In genomic region chr10:102396751-102397151, GRCh38 we compare ENCODE assay signal across 9 cellular contexts. TPM values are rescaled to one million over a fixed set of nuclear protein-coding genes. Genes with fewer than 3 reads are reported as not detected.
A peak's percentile ranks its signal among the peaks of the same experiment; 100 is the strongest.
DNase-seq lines count a peak whose midpoint lies in the region; ATAC-seq and TF ChIP-seq lines count a peak whose summit lies in the region.
"Had no signal": no experiment of that assay in that cellular context is flagged by ENCODE, and none has a peak within 500 bp of the region (broad histone marks: within the 10 kb centered on the region; RNA-seq: fewer than 3 reads in every experiment).

No MANE protein-coding gene starts in this region.

- H3K27ac Mint-ChIP-seq in activated naive CD8-positive, alpha-beta T cell: peak overlapping the region; percentile 97
- H3K27ac Mint-ChIP-seq in mesothelial cell of epicardium: peak overlapping the region; percentile 99

- peaks cover 54% of the 10 kb centered on the region for H3K4me1 ChIP-seq in left ventricle myocardium inferior
- H3K4me1 ChIP-seq in vagina: peaks cover 51% of the 10 kb centered on the region
- peaks cover 9% of the 10 kb centered on the region; the same call in 1 of the 2 replicates for H3K4me1 ChIP-seq in SJCRH30

- TF ChIP-seq CTCF in left ventricle myocardium inferior (IDR thresholded peaks at IDR 0.05; ENCODE audit: borderline replicate concordance) (no peak), mesothelial cell of epicardium (IDR thresholded peaks at IDR 0.05; ENCODE audit: unreplicated experiment) (no peak), vagina (IDR thresholded peaks at IDR 0.05) (no peak)

- ATAC-seq in Right ventricle myocardium inferior (no peak), GM18498 (IDR thresholded peaks at IDR 0.05; ENCODE audit: unreplicated experiment) (no peak)

- peaks cover 2% of the 10 kb centered on the region for H3K36me3 Mint-ChIP-seq in activated naive CD8-positive, alpha-beta T cell
- H3K36me3 Mint-ChIP-seq in mesothelial cell of epicardium: peaks cover 1% of the 10 kb centered on the region

- intact Hi-C loops in left ventricle myocardium inferior (cut with micrococcal nuclease): loop anchor here (10.0 kb wide), 2 partner anchors 78 to 188 kb away; no protein-coding TSS in a partner anchor
- intact Hi-C loops in Right ventricle myocardium inferior (cut with DNase I): loop anchor here (5.0 kb wide), 1 partner anchor 106 kb away; the partner anchor contains the start of genes ACTR1A and SUFU
- intact Hi-C loops in vagina (cut with DNase I): loop anchor here (5.0 to 10.0 kb wide), 2 partner anchors 86 to 188 kb away; no protein-coding TSS in a partner anchor

- peak overlapping the region; percentile 72 for H3K4me3 ChIP-seq in left ventricle myocardium inferior
- peak overlapping the region in 1 of 2 donors; percentile 90 for H3K4me3 ChIP-seq in vagina
- H3K4me3 ChIP-seq in SJCRH30: no peak overlapping the region

- H3K27me3 Mint-ChIP-seq in activated naive CD8-positive, alpha-beta T cell: no peaks in the 10 kb centered on the region
- H3K27me3 Mint-ChIP-seq in mesothelial cell of epicardium (ENCODE audit: low read depth): no peaks in the 10 kb centered on the region

- DNase-seq in left ventricle myocardium inferior (no peak), Right ventricle myocardium inferior (ENCODE audit: missing footprints) (no peak), mesothelial cell of epicardium (ENCODE audit: low spot score in 2 of 2, unreplicated experiment in 2 of 2) (no peak), vagina (ENCODE audit: extremely low spot score in 2 of 2) (no peak), KG1 (lab: John Stamatoyannopoulos, UW) (no peak), SJCRH30 (no peak)

- H3K4me1 Mint-ChIP-seq in activated naive CD8-positive, alpha-beta T cell (ENCODE audit: low read depth): peaks cover 39% of the 10 kb centered on the region
- H3K4me1 Mint-ChIP-seq in mesothelial cell of epicardium: peaks cover 25% of the 10 kb centered on the region

- H3K36me3 ChIP-seq in left ventricle myocardium inferior: peaks cover 23% of the 10 kb centered on the region
- peaks cover 0 to 4% of the 10 kb centered on the region in 2 donors for H3K36me3 ChIP-seq in vagina
- H3K36me3 ChIP-seq in SJCRH30: no peaks in the 10 kb centered on the region

- peak overlapping the region; percentile 92 for H3K4me3 Mint-ChIP-seq in activated naive CD8-positive, alpha-beta T cell
- peak overlapping the region; percentile 75 for H3K4me3 Mint-ChIP-seq in mesothelial cell of epicardium

- H3K9me3 ChIP-seq in left ventricle myocardium inferior (replicated peaks): no peaks in the 10 kb centered on the region
- H3K9me3 ChIP-seq in vagina: no peaks in the 10 kb centered on the region
- H3K9me3 ChIP-seq in SJCRH30 (replicated peaks): no peaks in the 10 kb centered on the region

- TF ChIP-seq POLR2A in vagina (IDR thresholded peaks at IDR 0.05): no peak

- H3K27ac ChIP-seq in left ventricle myocardium inferior (replicated peaks): no peak overlapping the region
- peak overlapping the region; percentile 98 for H3K27ac ChIP-seq in vagina
- H3K27ac ChIP-seq in SJCRH30: no peak overlapping the region
- H3K27ac ChIP-seq: SK-N-MC had no signal

- no peaks in the 10 kb centered on the region for H3K9me3 Mint-ChIP-seq in activated naive CD8-positive, alpha-beta T cell (ENCODE audit: low read depth)
- no peaks in the 10 kb centered on the region for H3K9me3 Mint-ChIP-seq in mesothelial cell of epicardium

- H3K27me3 ChIP-seq in left ventricle myocardium inferior (ENCODE audit: low read depth): no peaks in the 10 kb centered on the region
- no peaks in the 10 kb centered on the region for H3K27me3 ChIP-seq in vagina
- no peaks in the 10 kb centered on the region for H3K27me3 ChIP-seq in SJCRH30

RNA-seq across cellular contexts. Expression of gene NFKB2, which starts 1.2 kb away (rescaled TPM):
- total RNA-seq in left ventricle myocardium inferior (11.0 TPM), Right ventricle myocardium inferior (15.1 TPM), mesothelial cell of epicardium (51.7 to 56.6 TPM (median 55.8 TPM) in 3 replicates), vagina (26.8 TPM)
- total RNA-seq in SJCRH30 (2014; rRNA removed; shearing (Covaris generic)): 25.3 and 25.6 TPM in 2 replicates

RNA-seq across cellular contexts. Expression of gene PSD, which starts 21.8 kb away (rescaled TPM):
- 0.93 TPM for total RNA-seq in left ventricle myocardium inferior
- total RNA-seq in Right ventricle myocardium inferior: 0.49 TPM
- 12.4 to 14.3 TPM (median 13.4 TPM) in 3 replicates for total RNA-seq in mesothelial cell of epicardium
- 6.4 TPM for total RNA-seq in vagina
- total RNA-seq in SJCRH30 (2014; rRNA removed; shearing (Covaris generic)): 0.18 and 0.26 TPM in 2 replicates

RNA-seq across cellular contexts. Expression of gene FBXL15, which starts 23.9 kb away (rescaled TPM):
- total RNA-seq in left ventricle myocardium inferior (12.3 TPM), Right ventricle myocardium inferior (8.4 TPM), mesothelial cell of epicardium (9.4 to 11.7 TPM (median 10.1 TPM) in 3 replicates), vagina (27.7 TPM)
- total RNA-seq in SJCRH30 (2014; rRNA removed; shearing (Covaris generic)): 5.8 and 6.1 TPM in 2 replicates

RNA-seq across cellular contexts. Expression of gene CUEDC2, which starts 35.6 kb away (rescaled TPM):
- total RNA-seq in left ventricle myocardium inferior (72.3 TPM), Right ventricle myocardium inferior (84.5 TPM), mesothelial cell of epicardium (75.0 to 80.5 TPM (median 75.6 TPM) in 3 replicates), vagina (52.1 TPM)
- 94.8 and 101 TPM in 2 replicates for total RNA-seq in SJCRH30 (2014; rRNA removed; shearing (Covaris generic))

RNA-seq across cellular contexts. Expression of gene C10orf95, which starts 54.6 kb away (rescaled TPM):
- total RNA-seq in left ventricle myocardium inferior (not detected), Right ventricle myocardium inferior (not detected), mesothelial cell of epicardium (not detected in 3 replicates), vagina (not detected)
- total RNA-seq in SJCRH30 (2014; rRNA removed; shearing (Covaris generic)): 0.08 and 0.15 TPM in 2 replicates
